17 cellular contexts compared by ENCODE assay signal in the genomic region with DNA sequence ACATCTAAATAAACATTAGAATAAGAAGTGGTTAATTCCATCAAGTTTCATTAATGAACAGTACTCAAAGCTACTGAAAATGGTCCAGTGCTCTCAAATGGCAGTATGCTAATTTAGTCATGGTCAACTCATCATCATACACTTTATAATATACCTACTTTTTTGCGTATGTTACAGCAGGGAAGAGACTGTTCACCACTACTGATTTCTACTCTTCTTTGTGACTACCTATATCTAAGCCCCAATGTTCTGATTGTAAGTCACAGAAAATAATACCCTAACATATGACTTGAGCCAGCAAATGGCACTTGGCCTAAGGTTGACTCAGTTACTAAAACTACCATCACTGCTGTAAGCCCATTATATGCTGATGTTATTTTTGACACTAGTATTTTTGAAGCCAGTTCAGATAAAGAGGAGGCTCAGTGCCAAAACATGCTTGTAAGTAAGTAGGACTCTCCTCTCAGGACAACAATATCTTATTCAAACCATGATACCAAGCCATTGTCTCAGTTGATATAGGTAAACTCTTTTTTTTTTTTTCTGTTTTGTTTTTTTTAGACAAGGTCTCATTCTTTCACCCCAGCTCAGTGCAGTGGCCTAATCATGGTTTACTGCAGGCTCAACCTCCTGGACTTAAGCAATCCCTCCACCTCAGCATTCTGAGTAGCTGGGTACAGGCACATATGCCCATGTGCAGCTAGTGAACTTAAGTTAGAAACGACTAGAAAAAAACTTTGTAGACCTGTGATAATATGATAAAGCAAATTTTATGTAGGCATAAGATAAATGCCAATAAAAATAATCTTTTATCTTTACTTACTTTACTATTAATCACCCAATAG.
DNase-seq lines count a peak whose midpoint lies in the region; ATAC-seq and TF ChIP-seq lines count a peak whose summit lies in the region.
"Had no signal": no experiment of that assay in that cellular context is flagged by ENCODE, and none has a peak within 500 bp of the region (broad histone marks: within the 10 kb centered on the region; RNA-seq: fewer than 3 reads in every experiment).

No MANE protein-coding gene starts in this region.

- intact Hi-C loops in heart left ventricle (cut with DNase I) (loop anchor here in 4 of 10 donors (1.0 to 10.0 kb wide), 3 partner anchors 107 to 150 kb away; no protein-coding TSS in a partner anchor), cardiac septum (cut with DNase I) (loop anchor here (5.0 to 10.0 kb wide), 3 partner anchors 83 to 170 kb away; no protein-coding TSS in a partner anchor), left ventricle myocardium superior (cut with micrococcal nuclease) (no loop called here), psoas muscle (cut with DNase I) (no loop called here)

- TF ChIP-seq CTCF in heart left ventricle (IDR thresholded peaks at IDR 0.05) = no peak
- TF ChIP-seq CTCF in psoas muscle (IDR thresholded peaks at IDR 0.05) = no peak

- peak in 2 of 5 donors; percentile 25 to 31 for DNase-seq in heart left ventricle
- no peak for DNase-seq in cardiac septum (ENCODE audit: low spot score)
- DNase-seq in left ventricle myocardium superior = no peak
- DNase-seq in psoas muscle = no peak
- no peak for DNase-seq in NCI-H1105 (lab: John Stamatoyannopoulos, UW)
- no peak for DNase-seq in stimulated activated CD4-positive, alpha-beta T cell treated with anti-CD3 and anti-CD28 coated beads, Interleukin-2, amount 100 ng/mL, for 24 hours
- DNase-seq in GDM1 (lab: John Stamatoyannopoulos, UW) = no peak
- DNase-seq: BE2C; C1 segment of cervical spinal cord; CD4-positive, CD25-positive, alpha-beta regulatory T cell; CD8-positive, alpha-beta memory T cell; COR-L47; DMS 273 treated with DMSO at 0.1 percent for 48 hours; DMS53; DND-41 had no signal

- H3K36me3 ChIP-seq in heart left ventricle = no peaks in the 10 kb centered on the region
- H3K36me3 ChIP-seq in psoas muscle (ENCODE audit: insufficient read depth in 1 of 2, low read depth in 1 of 2) = no peaks in the 10 kb centered on the region
- H3K36me3 ChIP-seq: BE2C, HAP-1 had no signal

- WGBS in heart left ventricle, 4 donors = 64 to 66% (median 65%) methylated on average over 2 of the region's 2 CpGs
- WGBS in psoas muscle, 3 donors = 56 to 75% (median 69%) methylated on average over 2 of the region's 2 CpGs

- H3K27me3 ChIP-seq in heart left ventricle (no peaks in the 10 kb centered on the region), psoas muscle (ENCODE audit: insufficient read depth in 3 of 3, low read length in 2 of 3) (no peaks in the 10 kb centered on the region)
- H3K27me3 ChIP-seq: BE2C had no signal

- no peak for TF ChIP-seq POLR2A in heart left ventricle (IDR thresholded peaks at IDR 0.05)

- H3K9me3 ChIP-seq in heart left ventricle = peaks cover 0 to 11% (median 0%) of the 10 kb centered on the region in 12 donors
- no peaks in the 10 kb centered on the region for H3K9me3 ChIP-seq in psoas muscle
- H3K9me3 ChIP-seq: BE2C, HAP-1 had no signal

- peak; percentile 85 to 96 (median 86) for ATAC-seq in heart left ventricle
- ATAC-seq in left ventricle myocardium superior = peak; percentile 97
- ATAC-seq in psoas muscle = peak; percentile 83 to 94 (median 88)

- peaks cover 0 to 5% (median 0%) of the 10 kb centered on the region in 12 donors for H3K4me1 ChIP-seq in heart left ventricle
- no peaks in the 10 kb centered on the region for H3K4me1 ChIP-seq in psoas muscle
- H3K4me1 ChIP-seq: BE2C had no signal

- H3K4me3 ChIP-seq in heart left ventricle (no peak overlapping the region), psoas muscle (peak overlapping the region; percentile 58)
- H3K4me3 ChIP-seq: GM23248, HAP-1 had no signal

- H3K27ac ChIP-seq in heart left ventricle (no peak overlapping the region), psoas muscle (peak overlapping the region; percentile 77)
- H3K27ac ChIP-seq: GM23248 had no signal
